8 cellular contexts compared by ENCODE assay signal in genomic region chr13:20118268-20119140, GRCh38. TPM values are rescaled to one million over a fixed set of nuclear protein-coding genes. Genes with fewer than 3 reads are reported as not detected.
A peak's percentile ranks its signal among the peaks of the same experiment; 100 is the strongest.
DNase-seq lines count a peak whose midpoint lies in the region; ATAC-seq and TF ChIP-seq lines count a peak whose summit lies in the region.

No MANE protein-coding gene starts in this region.

- H3K4me1 ChIP-seq in transverse colon = peaks cover 0 to 28% (median 22%) of the 10 kb centered on the region in 4 donors

- WGBS in transverse colon (ENCODE audit: low coverage in 1 of 2), 2 donors = 20% methylated on average over 26 of the region's 55 CpGs; no CpG with 5 or more reads in 1 of the 2 donors

- H3K9me3 Mint-ChIP-seq in activated CD8-positive, alpha-beta T cell treated with anti-CD3 and anti-CD28 coated beads, Interleukin-2, amount 10 ng/mL, durations not matched to agents 7 days and 5 days (ENCODE audit: insufficient read depth) = no peaks in the 10 kb centered on the region

- TF ChIP-seq EP300 in transverse colon (IDR thresholded peaks at IDR 0.05; ENCODE audit: low read depth) = no peak

- DNase-seq in NCI-H748 (lab: John Stamatoyannopoulos, UW; ENCODE audit: unreplicated experiment) (peak; percentile 64), NCI-H748 treated with DMSO at 0.1 percent for 48 hours (lab: John Stamatoyannopoulos, UW) (no peak), epithelial cell of prostate (ENCODE audit: low read depth, low spot score) (no peak), myocyte (ENCODE audit: low read depth) (peak; percentile 47), transverse colon (peak; percentile 76)
- DNase-seq in activated CD8-positive, alpha-beta T cell treated with anti-CD3 and anti-CD28 coated beads, Interleukin-2, amount 10 ng/mL, durations not matched to agents 7 days and 5 days = no peak

- H3K27me3 ChIP-seq in transverse colon = no peaks in the 10 kb centered on the region

- CTCF ChIA-PET in activated CD8-positive, alpha-beta T cell treated with anti-CD3 and anti-CD28 coated beads, Interleukin-2, amount 10 ng/mL, durations not matched to agents 7 days and 5 days (lab: Charles Lee) = interaction anchor here (0.7 to 4.1 kb wide), 5 partner anchors 8 to 134 kb away, joined by 3 to 23 read pairs (median 3); no protein-coding TSS in a partner anchor

- ATAC-seq in HG03520 (IDR thresholded peaks at IDR 0.05; ENCODE audit: unreplicated experiment) = peak; percentile 53
- peak; percentile 8 for ATAC-seq in activated CD8-positive, alpha-beta T cell treated with anti-CD3 and anti-CD28 coated beads, Interleukin-2, amount 10 ng/mL, durations not matched to agents 7 days and 5 days
- ATAC-seq in GM21825 (IDR thresholded peaks at IDR 0.05; ENCODE audit: unreplicated experiment) = no peak

- H3K9me3 ChIP-seq in transverse colon = no peaks in the 10 kb centered on the region

- no peak for TF ChIP-seq POLR2A in transverse colon (IDR thresholded peaks at IDR 0.05)

- POLR2A ChIA-PET in activated CD8-positive, alpha-beta T cell treated with anti-CD3 and anti-CD28 coated beads, Interleukin-2, amount 10 ng/mL, durations not matched to agents 7 days and 5 days (lab: Charles Lee) = interaction anchor here (0.5 to 1.0 kb wide), 5 partner anchors 9 to 255 kb away, joined by 3 to 4 read pairs (median 3); partner anchors contain the start of gene ZMYM5

- no peaks in the 10 kb centered on the region for H3K36me3 ChIP-seq in transverse colon

- H3K4me3 Mint-ChIP-seq in activated CD8-positive, alpha-beta T cell treated with anti-CD3 and anti-CD28 coated beads, Interleukin-2, amount 10 ng/mL, durations not matched to agents 7 days and 5 days = peak overlapping the region; percentile 76

- peak in 2 of 5 experiments; percentile 5 to 20 for TF ChIP-seq CTCF in transverse colon (IDR thresholded peaks at IDR 0.05)

- H3K4me3 ChIP-seq in transverse colon = peak overlapping the region; percentile 18 to 75 (median 49)

- peak overlapping the region; percentile 37 for H3K27ac ChIP-seq in epithelial cell of prostate
- H3K27ac ChIP-seq in transverse colon = peak overlapping the region; percentile 82 to 94 (median 90)

- peaks cover 9% of the 10 kb centered on the region for H3K27me3 Mint-ChIP-seq in activated CD8-positive, alpha-beta T cell treated with anti-CD3 and anti-CD28 coated beads, Interleukin-2, amount 10 ng/mL, durations not matched to agents 7 days and 5 days (ENCODE audit: low read depth)

- H3K4me1 Mint-ChIP-seq in activated CD8-positive, alpha-beta T cell treated with anti-CD3 and anti-CD28 coated beads, Interleukin-2, amount 10 ng/mL, durations not matched to agents 7 days and 5 days (ENCODE audit: low read depth) = peaks cover 22% of the 10 kb centered on the region

- intact Hi-C loops in transverse colon (cut with DNase I; ENCODE audit: low total_unique reads) = no loop called here

- H3K27ac Mint-ChIP-seq in activated CD8-positive, alpha-beta T cell treated with anti-CD3 and anti-CD28 coated beads, Interleukin-2, amount 10 ng/mL, durations not matched to agents 7 days and 5 days = peak overlapping the region; percentile 72

- H3K36me3 Mint-ChIP-seq in activated CD8-positive, alpha-beta T cell treated with anti-CD3 and anti-CD28 coated beads, Interleukin-2, amount 10 ng/mL, durations not matched to agents 7 days and 5 days (ENCODE audit: low read depth) = no peaks in the 10 kb centered on the region

- in situ Hi-C loops in transverse colon (cut with MboI; ENCODE audit: low pct_ligation_motif_present in 1 of 4, low pct_unique_long_range_greater_than_20kb in 1 of 4, low sequenced_read_pairs in 3 of 4) = no loop called here

RNA-seq across cellular contexts. Expression of gene GJA3, which starts 42.3 kb away (rescaled TPM):
- under 1 TPM in 1 of 2 experiments, not detected in 1; 0.16 TPM for total RNA-seq in activated CD8-positive, alpha-beta T cell treated with anti-CD3 and anti-CD28 coated beads, Interleukin-2, amount 10 ng/mL, durations not matched to agents 7 days and 5 days
- total RNA-seq in myocyte (0.05 and 0.59 TPM in 2 replicates), transverse colon (under 1 TPM in 1 of 4 donors, not detected in 3; 0.14 TPM)
- 0.08 TPM for polyA plus RNA-seq in myocyte (2012)

Comparison
In these comparisons a context has a peak if more than half of its experiments do, and no peak if none do; other contexts are left out.
1. DNase-seq: peak in NCI-H748 (single experiment), myocyte (single experiment) and transverse colon (single experiment); none in NCI-H748 treated with DMSO at 0.1 percent for 48 hours (single experiment), activated CD8-positive, alpha-beta T cell treated with anti-CD3 and anti-CD28 coated beads, Interleukin-2, amount 10 ng/mL, durations not matched to agents 7 days and 5 days (single experiment) and epithelial cell of prostate (single experiment).